1 cellular context compared by ENCODE assay signal in genomic region chr15:51738553-51738952, GRCh38.
TF ChIP-seq lines count a peak whose summit lies in the region.

No MANE protein-coding gene starts in this region.

TF ChIP-seq in liver, 16 proteins besides CTCF, POLR2A, EP300 and RAD21 (continued from another document):
- TF ChIP-seq, protein P1, sequence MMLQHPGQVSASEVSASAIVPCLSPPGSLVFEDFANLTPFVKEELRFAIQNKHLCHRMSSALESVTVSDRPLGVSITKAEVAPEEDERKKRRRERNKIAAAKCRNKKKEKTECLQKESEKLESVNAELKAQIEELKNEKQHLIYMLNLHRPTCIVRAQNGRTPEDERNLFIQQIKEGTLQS (IDR thresholded peaks at IDR 0.05), result no peak
